Comparison of ENCODE assay signal across 13 cellular contexts in the genomic region with DNA sequence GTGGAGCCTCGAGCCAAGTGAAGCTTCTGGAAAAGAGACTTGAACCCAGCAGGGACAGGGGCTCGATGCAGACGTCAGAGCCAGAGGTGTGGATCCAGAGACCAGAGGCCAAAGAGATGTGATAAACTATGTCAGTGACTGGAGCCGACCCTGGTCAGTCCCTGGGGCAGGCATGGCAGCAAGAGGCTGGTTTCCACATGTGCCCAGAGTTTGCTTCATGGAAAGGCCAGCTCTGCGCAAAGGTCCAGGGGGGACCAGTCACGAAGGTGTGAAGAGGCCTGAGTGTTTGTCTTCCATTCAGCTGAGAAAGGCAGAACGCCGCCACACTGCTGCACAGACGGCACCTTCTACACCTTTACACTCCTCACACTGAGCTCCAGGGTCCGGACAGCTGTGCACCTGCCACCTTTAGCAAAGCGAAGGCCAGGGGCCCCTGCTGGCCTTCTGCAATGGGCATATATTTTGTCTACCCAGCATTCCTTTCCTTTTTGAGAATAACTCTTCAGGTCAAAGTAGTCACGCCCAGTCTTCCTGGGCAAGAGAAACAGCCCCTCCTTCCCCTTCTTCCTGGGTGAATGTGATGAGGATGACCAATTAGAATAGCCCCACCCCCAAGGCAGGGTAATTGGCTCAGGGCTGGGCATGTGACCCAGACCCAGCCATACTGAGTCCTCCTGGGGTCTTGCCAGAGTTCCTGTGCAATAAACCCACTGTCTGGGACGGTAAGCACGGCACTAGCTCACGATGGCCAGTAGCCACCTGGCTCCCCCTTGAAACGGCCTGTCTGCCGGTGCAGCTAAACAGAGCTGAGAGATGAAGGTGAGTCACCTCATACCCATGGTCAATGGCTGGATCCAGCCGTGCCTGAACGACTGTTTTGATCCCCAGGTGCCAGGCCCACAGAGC. TPM values are rescaled to one million over a fixed set of nuclear protein-coding genes. Genes with fewer than 3 reads are reported as not detected.
DNase-seq lines count a peak whose midpoint lies in the region; TF ChIP-seq lines count a peak whose summit lies in the region.
"Had no signal": no experiment of that assay in that cellular context is flagged by ENCODE, and none has a peak within 500 bp of the region (broad histone marks: within the 10 kb centered on the region; RNA-seq: fewer than 3 reads in every experiment).

No MANE protein-coding gene starts in this region.

- peaks cover 5% of the 10 kb centered on the region for H3K9me3 Mint-ChIP-seq in activated CD4-positive, alpha-beta T cell treated with anti-CD3 and anti-CD28 coated beads, Interleukin-2, amount 10 ng/mL, durations not matched to agents 24 days and 14 days

- TF ChIP-seq CTCF in hepatocyte (IDR thresholded peaks at IDR 0.05; ENCODE audit: poor library complexity) (no peak), osteoblast (IDR thresholded peaks at IDR 0.05; ENCODE audit: extremely low read depth, low read depth, low read length) (no peak)

- no peaks in the 10 kb centered on the region for H3K4me1 Mint-ChIP-seq in activated CD4-positive, alpha-beta T cell treated with anti-CD3 and anti-CD28 coated beads, Interleukin-2, amount 10 ng/mL, durations not matched to agents 24 days and 14 days

- peak; percentile 71 for DNase-seq in DMS153 (lab: John Stamatoyannopoulos, UW)
- peak; percentile 68 for DNase-seq in NCI-H460 (ENCODE audit: extremely low read depth, low read depth)
- DNase-seq in hepatocyte (ENCODE audit: low spot score) = no peak
- DNase-seq in osteoblast (ENCODE audit: insufficient read length, low spot score, missing footprints) = peak; percentile 48
- DNase-seq in activated CD4-positive, alpha-beta T cell treated with anti-CD3 and anti-CD28 coated beads, Interleukin-2, amount 10 ng/mL, durations not matched to agents 24 days and 14 days = no peak
- DNase-seq in NCI-H748 treated with DMSO at 0.1 percent for 48 hours (lab: John Stamatoyannopoulos, UW) = no peak
- DNase-seq in SW 1271 (lab: John Stamatoyannopoulos, UW) = no peak
- no peak for DNase-seq in NCI-H1105 treated with DMSO at 0.1 percent for 48 hours (lab: John Stamatoyannopoulos, UW)
- DNase-seq: amygdala, Calu3, NCI-H1048 had no signal

- H2AFZ ChIP-seq in hepatocyte (no peak overlapping the region), osteoblast (ENCODE audit: low read length) (no peak overlapping the region)

- H3K27ac Mint-ChIP-seq in activated CD4-positive, alpha-beta T cell treated with anti-CD3 and anti-CD28 coated beads, Interleukin-2, amount 10 ng/mL, durations not matched to agents 24 days and 14 days = no peak overlapping the region
- H3K27ac Mint-ChIP-seq: activated T-helper 2 cell treated with anti-CD3 and anti-CD28 coated beads, Interferon-gamma antibody, Interleukin-2, Interleukin-4, amounts not matched to agents 10 μg/mL and 5 μg/mL and 100 μg/mL, durations not matched to agents 14 hours and 24 hours and 36 hours; WTC11 had no signal

- H3K4me3 Mint-ChIP-seq in activated CD4-positive, alpha-beta T cell treated with anti-CD3 and anti-CD28 coated beads, Interleukin-2, amount 10 ng/mL, durations not matched to agents 24 days and 14 days = no peak overlapping the region
- H3K4me3 Mint-ChIP-seq: WTC11 had no signal

- H3K27me3 ChIP-seq in hepatocyte = no peaks in the 10 kb centered on the region
- H3K27me3 ChIP-seq in osteoblast (ENCODE audit: insufficient read depth, low read length) = no peaks in the 10 kb centered on the region

- 83% methylated on average over 19 of the region's 19 CpGs for WGBS in hepatocyte (ENCODE audit: low lambda C conversion rate, missing lambda C conversion rate)

- no peaks in the 10 kb centered on the region for H3K27me3 Mint-ChIP-seq in activated CD4-positive, alpha-beta T cell treated with anti-CD3 and anti-CD28 coated beads, Interleukin-2, amount 10 ng/mL, durations not matched to agents 24 days and 14 days

- peaks cover 17% of the 10 kb centered on the region for H3K79me2 ChIP-seq in hepatocyte
- H3K79me2 ChIP-seq in osteoblast (ENCODE audit: insufficient read depth, low read length) = no peaks in the 10 kb centered on the region

- H3K9me2 ChIP-seq in hepatocyte (replicated peaks; ENCODE audit: insufficient read depth) = no peaks in the 10 kb centered on the region

- peaks cover 5% of the 10 kb centered on the region for H3K36me3 Mint-ChIP-seq in activated CD4-positive, alpha-beta T cell treated with anti-CD3 and anti-CD28 coated beads, Interleukin-2, amount 10 ng/mL, durations not matched to agents 24 days and 14 days (ENCODE audit: low read depth)

- peaks cover 41% of the 10 kb centered on the region for H3K4me1 ChIP-seq in hepatocyte (ENCODE audit: insufficient read depth)
- peaks cover 7% of the 10 kb centered on the region for H3K4me1 ChIP-seq in osteoblast (ENCODE audit: insufficient read depth, low read length)

- H3K27ac ChIP-seq in hepatocyte (peak overlapping the region; percentile 98), osteoblast (ENCODE audit: low read depth, low read length) (no peak overlapping the region)

- H3K36me3 ChIP-seq in hepatocyte (replicated peaks; ENCODE audit: insufficient read depth, low read depth) = no peaks in the 10 kb centered on the region
- H3K36me3 ChIP-seq in osteoblast (ENCODE audit: insufficient read depth, low read length) = no peaks in the 10 kb centered on the region

- H3K4me3 ChIP-seq in hepatocyte (no peak overlapping the region), osteoblast (ENCODE audit: insufficient read depth, low read length) (no peak overlapping the region)

- H3K9me3 ChIP-seq in hepatocyte (ENCODE audit: low read depth) (no peaks in the 10 kb centered on the region), osteoblast (ENCODE audit: low read depth, low read length) (no peaks in the 10 kb centered on the region)

- intact Hi-C loops in activated CD4-positive, alpha-beta T cell treated with anti-CD3 and anti-CD28 coated beads, Interleukin-2, amount 10 ng/mL, durations not matched to agents 24 days and 14 days (cut with micrococcal nuclease) = no loop called here

- H4K20me1 ChIP-seq in hepatocyte (ENCODE audit: insufficient read depth, poor library complexity, severe bottlenecking) (no peaks in the 10 kb centered on the region), osteoblast (ENCODE audit: insufficient read depth, low read length) (no peaks in the 10 kb centered on the region)

- H3K4me2 ChIP-seq in hepatocyte = no peak overlapping the region
- no peak overlapping the region for H3K4me2 ChIP-seq in osteoblast (ENCODE audit: insufficient read depth, low read length)

RNA-seq across cellular contexts. Expression of a gene that starts 2.3 kb away (rescaled TPM):
- 34.8 and 39.9 TPM in 2 replicates for total RNA-seq in NCI-H460 (2014; rRNA removed; shearing (Covaris generic))
- 27.5 and 50.6 TPM in 2 replicates for polyA plus RNA-seq in NCI-H460 (2014; cell fraction: nucleus; rRNA removed)
- total RNA-seq in hepatocyte = 7.0 and 10.2 TPM in 2 replicates
- 7.6 and 12.0 TPM in 2 replicates for polyA plus RNA-seq in hepatocyte
- total RNA-seq in osteoblast = 2.9 and 3.2 TPM in 2 replicates
- total RNA-seq in activated CD4-positive, alpha-beta T cell treated with anti-CD3 and anti-CD28 coated beads, Interleukin-2, amount 10 ng/mL, durations not matched to agents 24 days and 14 days = 2.5 and 3.7 TPM in 2 replicates

Comparison
In these comparisons a context has a peak if more than half of its experiments do, and no peak if none do; other contexts are left out.
1. DNase-seq: peak in DMS153 (single experiment), NCI-H460 (single experiment) and osteoblast (single experiment); none in hepatocyte (single experiment), activated CD4-positive, alpha-beta T cell treated with anti-CD3 and anti-CD28 coated beads, Interleukin-2, amount 10 ng/mL, durations not matched to agents 24 days and 14 days (single experiment), NCI-H748 treated with DMSO at 0.1 percent for 48 hours (single experiment), SW 1271 (0 of 2) and NCI-H1105 treated with DMSO at 0.1 percent for 48 hours (single experiment).